Comparison of ENCODE assay signal across 9 cellular contexts in the genomic region with DNA sequence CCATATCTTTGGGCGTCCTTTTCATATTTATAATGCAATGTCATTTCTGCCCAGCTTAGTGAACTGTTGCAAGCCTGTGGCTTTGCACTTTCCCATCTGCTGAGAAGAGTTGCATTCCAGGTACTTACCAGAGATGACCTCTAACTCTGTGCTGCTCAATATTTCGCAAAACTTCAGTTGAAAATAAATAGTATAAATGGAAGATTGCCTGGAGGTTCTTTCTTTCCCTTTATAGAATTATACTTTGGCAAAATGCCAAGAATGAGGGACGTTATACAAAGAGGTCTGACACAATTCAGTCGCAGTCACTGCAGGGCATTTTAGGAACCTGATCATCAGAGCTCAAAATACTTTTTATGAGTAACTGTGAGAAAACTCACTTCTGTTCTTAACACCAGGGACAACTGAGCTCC. TPM values are rescaled to one million over a fixed set of nuclear protein-coding genes. Genes with fewer than 3 reads are reported as not detected.
DNase-seq lines count a peak whose midpoint lies in the region; ATAC-seq and TF ChIP-seq lines count a peak whose summit lies in the region.
"Had no signal": no experiment of that assay in that cellular context is flagged by ENCODE, and none has a peak within 500 bp of the region (broad histone marks: within the 10 kb centered on the region; RNA-seq: fewer than 3 reads in every experiment).

No MANE protein-coding gene starts in this region.

- 4% methylated on average over 4 of the region's 4 CpGs for WGBS in right lobe of liver (ENCODE audit: insufficient coverage, low coverage, low lambda C conversion rate, missing lambda C conversion rate)

- H3K9me3 ChIP-seq in right lobe of liver: no peaks in the 10 kb centered on the region
- H3K9me3 ChIP-seq: esophagus muscularis mucosa had no signal

- TF ChIP-seq POLR2A in right lobe of liver (IDR thresholded peaks at IDR 0.05): no peak

- intact Hi-C loops in right lobe of liver (cut with DNase I): no loop called here

- no peak overlapping the region for H3K4me3 ChIP-seq in right lobe of liver
- H3K4me3 ChIP-seq: esophagus muscularis mucosa had no signal

- H3K36me3 ChIP-seq in right lobe of liver: no peaks in the 10 kb centered on the region
- H3K36me3 ChIP-seq: esophagus muscularis mucosa had no signal

- H3K27ac ChIP-seq in right lobe of liver: peak overlapping the region in 1 of 3 donors; percentile 2
- H3K27ac ChIP-seq: esophagus muscularis mucosa had no signal

- H3K4me1 ChIP-seq in right lobe of liver: no peaks in the 10 kb centered on the region

- peak; percentile 25 for DNase-seq in NCI-H2171 treated with DMSO at 0.1 percent for 48 hours (lab: John Stamatoyannopoulos, UW)
- no peak for DNase-seq in NCI-H2171 (lab: John Stamatoyannopoulos, UW)
- peak; percentile 52 for DNase-seq in NCI-H748 treated with DMSO at 0.1 percent for 48 hours (lab: John Stamatoyannopoulos, UW)
- DNase-seq in right lobe of liver: no peak
- no peak for DNase-seq in C1 segment of cervical spinal cord (lab: John Stamatoyannopoulos, UW)
- DNase-seq in NCI-H526 treated with DMSO at 0.1 percent for 48 hours (lab: John Stamatoyannopoulos, UW): no peak
- DNase-seq in HCEC 1CT: no peak

- peak; percentile 66 for ATAC-seq in HG03045 (IDR thresholded peaks at IDR 0.05; ENCODE audit: unreplicated experiment)
- peak in 3 of 4 donors; percentile 54 to 86 (median 76) for ATAC-seq in right lobe of liver

- TF ChIP-seq CTCF in right lobe of liver (IDR thresholded peaks at IDR 0.05): no peak

- no peaks in the 10 kb centered on the region for H3K27me3 ChIP-seq in right lobe of liver
- H3K27me3 ChIP-seq: esophagus muscularis mucosa had no signal

RNA-seq across cellular contexts. Expression of gene VLDLR, which starts 18.9 kb away (rescaled TPM):
- 10 to 100 TPM in 1 of 6 experiments, 1 to 10 TPM in 4, under 1 TPM in 1; 0.72 to 12.9 (median 3.5) TPM for total RNA-seq in right lobe of liver

Comparison
In these comparisons a context has a peak if more than half of its experiments do, and no peak if none do; other contexts are left out.
1. DNase-seq: peak in NCI-H2171 treated with DMSO at 0.1 percent for 48 hours (single experiment) and NCI-H748 treated with DMSO at 0.1 percent for 48 hours (single experiment); none in NCI-H2171 (single experiment), right lobe of liver (0 of 3), C1 segment of cervical spinal cord (0 of 14), NCI-H526 treated with DMSO at 0.1 percent for 48 hours (single experiment) and HCEC 1CT (single experiment).